10 cellular contexts compared by ENCODE assay signal in genomic region chr2:101330253-101330921, GRCh38. TPM values are rescaled to one million over a fixed set of nuclear protein-coding genes. Genes with fewer than 3 reads are reported as not detected.
DNase-seq lines count a peak whose midpoint lies in the region; ATAC-seq, FAIRE-seq and TF ChIP-seq lines count a peak whose summit lies in the region.
"Had no signal": no experiment of that assay in that cellular context is flagged by ENCODE, and none has a peak within 500 bp of the region (broad histone marks: within the 10 kb centered on the region; RNA-seq: fewer than 3 reads in every experiment).

No MANE protein-coding gene starts in this region.

- in situ Hi-C loops in K562 (cut with MboI) (loop anchor here (10.0 kb wide), 1 partner anchor 296 kb away; no protein-coding TSS in a partner anchor), HepG2 (cut with HindIII; ENCODE audit: extremely low pct_ligation_motif_present, low pct_unique_long_range_greater_than_20kb) (no loop called here)

- TF ChIP-seq CTCF in K562 (IDR thresholded peaks at IDR 0.05 in 2 of 3, conservative IDR thresholded peaks at IDR 0.05 in 1 of 3; ENCODE audit: insufficient read depth in 2 of 3, low read depth in 1 of 3, low read length in 3 of 3) (no peak), HepG2 (CRISPR knock-in tag; IDR thresholded peaks at IDR 0.05) (no peak; the same call in 1 of the 2 replicates)

- TF ChIP-seq RAD21 in K562 (CRISPR knock-in tag; conservative IDR thresholded peaks at IDR 0.05 in 1 of 2, IDR thresholded peaks at IDR 0.05 in 1 of 2) (no peak), HepG2 (CRISPR knock-in tag; IDR thresholded peaks at IDR 0.05) (0 out of 2 replicates have a peak, but pooled peaks have one; percentile 45)

- FAIRE-seq in K562 (lab: Jason Lieb, UNC) (no peak), HepG2 (lab: Jason Lieb, UNC) (peak; percentile 97)

- no peak overlapping the region for H3K4me2 ChIP-seq in K562 (ENCODE audit: insufficient read depth, low read length)
- peak overlapping the region; percentile 91 for H3K4me2 ChIP-seq in HepG2 (ENCODE audit: low read depth, low read length)

- H3K9me3 ChIP-seq in K562 (replicated peaks; ENCODE audit: control insufficient read depth, insufficient read depth, low read depth, low read length) = peaks cover 3% of the 10 kb centered on the region; the same call in 1 of the 2 replicates
- peaks cover 6% of the 10 kb centered on the region for H3K9me3 ChIP-seq in HepG2 (ENCODE audit: low read length)

- H3K9ac ChIP-seq in K562 (ENCODE audit: insufficient read depth in 1 of 2, low read depth in 2 of 2, low read length in 2 of 2) (no peak overlapping the region), HepG2 (ENCODE audit: insufficient read depth, low read depth, low read length) (peak overlapping the region; percentile 77)

- peak; percentile 50 for DNase-seq in SW480 (ENCODE audit: low spot score)
- DNase-seq in K562 (ENCODE audit: extremely low read depth in 1 of 4, low spot score in 3 of 4) = no peak
- peak; percentile 92 for DNase-seq in HepG2 (ENCODE audit: low spot score)
- DNase-seq in substantia nigra (lab: John Stamatoyannopoulos, UW) = peak in 46 of 49 donors; percentile 16 to 88 (median 58)
- DNase-seq: NCI-H1930 had no signal

- H3K9me1 ChIP-seq in K562 (ENCODE audit: control insufficient read depth, insufficient read depth, low read length) = no peaks in the 10 kb centered on the region

- H3K4me1 ChIP-seq in K562 (replicated peaks in 1 of 2; ENCODE audit: control insufficient read depth in 2 of 2, insufficient read depth in 2 of 2, low read length in 2 of 2) (no peaks in the 10 kb centered on the region; a peak in 1 of 5 replicates), HepG2 (ENCODE audit: insufficient read depth, low read length) (peaks cover 75% of the 10 kb centered on the region)

- TF ChIP-seq POLR2A in K562 (conservative IDR thresholded peaks at IDR 0.05) (no peak), HepG2 (IDR thresholded peaks at IDR 0.05; ENCODE audit: insufficient read depth in 1 of 2, low read depth in 2 of 2, low read length in 2 of 2) (peak; percentile 58 to 73)

- TF ChIP-seq EP300 in K562 (IDR thresholded peaks at IDR 0.05; ENCODE audit: low read length) = no peak
- peak in 1 of 2 experiments; percentile 76; a peak in 2 of 4 replicates for TF ChIP-seq EP300 in HepG2 (IDR thresholded peaks at IDR 0.05; ENCODE audit: low read depth in 2 of 2, low read length in 2 of 2)
- TF ChIP-seq EP300 in HepG2 (CRISPR knock-in tag; IDR thresholded peaks at IDR 0.05; ENCODE audit: borderline replicate concordance) = peak; percentile 58; the same call in 1 of the 2 replicates

- BruUV-seq in K562 (replicated peaks; lab: Mats Ljungman, UMichigan) (no TSS peak), HepG2 (replicated peaks; lab: Mats Ljungman, UMichigan) (no TSS peak)

- POLR2A ChIA-PET in K562 (lab: Yijun Ruan, JAX) = interaction anchor here (0.6 kb wide), 1 partner anchor 509 kb away, joined by 3 read pairs; no protein-coding TSS in a partner anchor
- POLR2A ChIA-PET in HepG2 (lab: Yijun Ruan, JAX) = interaction anchor here (0.8 to 2.9 kb wide), 9 partner anchors 10 to 91 kb away, joined by 3 to 37 read pairs (median 4); partner anchors contain the start of genes CNOT11 and RNF149

- no peaks in the 10 kb centered on the region for H3K36me3 ChIP-seq in K562 (ENCODE audit: control insufficient read depth, insufficient read depth, low read length)
- H3K36me3 ChIP-seq in HepG2 (replicated peaks in 1 of 2; ENCODE audit: control insufficient read depth in 1 of 2, insufficient read depth in 2 of 2, low read length in 2 of 2) = no peaks in the 10 kb centered on the region
- H3K36me3 ChIP-seq: cardiac muscle cell had no signal

- H4K20me1 ChIP-seq in K562 (replicated peaks; ENCODE audit: control insufficient read depth, insufficient read depth, low read length) (no peaks in the 10 kb centered on the region), HepG2 (ENCODE audit: insufficient read depth, low read length) (no peaks in the 10 kb centered on the region)

- H3K27me3 ChIP-seq in K562 (ENCODE audit: control insufficient read depth in 2 of 2, insufficient read depth in 2 of 2, low read length in 2 of 2) = peaks cover 11 to 35% of the 10 kb centered on the region in 2 experiments
- H3K27me3 ChIP-seq in HepG2 (ENCODE audit: control insufficient read depth in 1 of 2, insufficient read depth in 2 of 2, low read length in 2 of 2) = no peaks in the 10 kb centered on the region
- H3K27me3 ChIP-seq: cardiac muscle cell had no signal

- H3K27ac ChIP-seq in K562 (ENCODE audit: extremely low read depth, low read depth, low read length) (no peak overlapping the region), HepG2 (ENCODE audit: extremely low read length, insufficient read depth, low read length) (peak overlapping the region; percentile 88), substantia nigra (ENCODE audit: low read depth, low read length, poor library complexity, severe bottlenecking) (peak overlapping the region; percentile 82)
- H3K27ac ChIP-seq: cardiac muscle cell had no signal

- H3K4me3 ChIP-seq in K562 (no peak overlapping the region), HepG2 (replicated peaks in 1 of 3; ENCODE audit: insufficient read depth in 1 of 3, low read depth in 2 of 3, low read length in 3 of 3) (peak overlapping the region; percentile 26 to 64 (median 58))
- H3K4me3 ChIP-seq: cardiac muscle cell had no signal

- intact Hi-C loops in K562 (cut with micrococcal nuclease) (no loop called here), HepG2 (cut with micrococcal nuclease; ENCODE audit: unreplicated experiment) (loop anchor here (2.0 to 5.0 kb wide), 2 partner anchors 22 to 437 kb away; partner anchors contain the start of gene RNF149)

- peak; percentile 57; the same call in 2 of the 3 replicates for ATAC-seq in K562
- ATAC-seq in HepG2 = peak; percentile 99
- ATAC-seq in HG03432 (IDR thresholded peaks at IDR 0.05; ENCODE audit: unreplicated experiment) = no peak
- ATAC-seq in HG03135 (IDR thresholded peaks at IDR 0.05; ENCODE audit: unreplicated experiment) = no peak
- ATAC-seq in HG03159 (IDR thresholded peaks at IDR 0.05; ENCODE audit: unreplicated experiment) = no peak
- no peak for ATAC-seq in GM21367 (IDR thresholded peaks at IDR 0.05; ENCODE audit: unreplicated experiment)

- WGBS in K562 (ENCODE audit: insufficient coverage, low coverage, missing lambda C conversion rate) = 5% methylated on average over 10 of the region's 12 CpGs
- 13% methylated on average over 12 of the region's 12 CpGs for WGBS in HepG2 (ENCODE audit: low lambda C conversion rate)

- no peaks in the 10 kb centered on the region for H3K79me2 ChIP-seq in K562 (ENCODE audit: control insufficient read depth, insufficient read depth, low read length)
- H3K79me2 ChIP-seq in HepG2 (ENCODE audit: insufficient read depth, low read length) = no peaks in the 10 kb centered on the region

- CTCF ChIA-PET in K562 (lab: Yijun Ruan, JAX; ENCODE audit: low intra/inter-chr PET ratio) (no interaction called here), HepG2 (lab: Yijun Ruan, JAX; ENCODE audit: low intra/inter-chr PET ratio, low total read pairs) (interaction anchor here (0.7 kb wide), 1 partner anchor 25 kb away, joined by 3 read pairs; no protein-coding TSS in a partner anchor)

- H2AFZ ChIP-seq in K562 (ENCODE audit: low read depth, low read length) (no peak overlapping the region), HepG2 (ENCODE audit: low read length) (peak overlapping the region; percentile 92)

RNA-seq across cellular contexts. Expression of gene RNF149, which starts 21.9 kb away (rescaled TPM):
- total RNA-seq in K562 (2011; cell fraction: chromatin; rRNA removed; ENCODE audit: low replicate concordance) = 82.0 and 197 TPM in 2 replicates
- 55.7 and 63.3 TPM in 2 replicates for total RNA-seq in K562 (2011; cell fraction: nucleolus; rRNA removed)
- 101 and 175 TPM in 2 replicates for total RNA-seq in K562 (2011; cell fraction: nucleoplasm; rRNA removed)
- 24.1 and 25.3 TPM in 2 replicates for total RNA-seq in K562 (2014; rRNA removed)
- total RNA-seq in K562 (2014; rRNA removed; fragmentation: Illumina TruSeq; extraction: Trizol) = 31.5 and 36.1 TPM in 2 replicates
- 23.3 and 28.3 TPM in 2 replicates for total RNA-seq in K562 (2015; rRNA removed; fragmentation: Illumina TruSeq; extraction: Trizol)
- 21.8 and 22.8 TPM in 2 replicates for total RNA-seq in K562 (2021)
- polyA plus RNA-seq in K562 (2011; rRNA removed) = 27.2 and 28.4 TPM in 2 replicates
- polyA plus RNA-seq in K562 (2011; cell fraction: cytosol; rRNA removed) = 8.5 and 12.5 TPM in 2 replicates
- polyA plus RNA-seq in K562 (2011; cell fraction: nucleus; rRNA removed) = 34.9 and 38.9 TPM in 2 replicates
- 12.4 and 17.9 TPM in 2 replicates for polyA plus RNA-seq in K562 (2012)
- polyA plus RNA-seq in K562 (2014; fragmentation: Illumina TruSeq; extraction: Trizol) = 17.7 and 21.3 TPM in 2 replicates
- polyA plus RNA-seq in K562 (2014; fragmentation: Nextera tagmentation; extraction: Ambion mirVana) = 1 to 10 TPM; 9.0 to 9.5 TPM
- polyA plus RNA-seq in K562 (2014; rRNA removed) = 21.0 and 23.3 TPM in 2 replicates
- polyA minus RNA-seq in K562 (2011; rRNA and poly(A)+ RNA removed) = 31.2 and 33.4 TPM in 2 replicates
- 11.4 and 13.9 TPM in 2 replicates for polyA minus RNA-seq in K562 (2011; cell fraction: cytosol; rRNA and poly(A)+ RNA removed)
- 25.7 and 42.1 TPM in 2 replicates for polyA minus RNA-seq in K562 (2011; cell fraction: nucleus; rRNA and poly(A)+ RNA removed)
- total RNA-seq in HepG2 (2016; rRNA removed; fragmentation: Illumina TruSeq; extraction: Trizol) = 45.7 and 109 TPM in 2 replicates
- total RNA-seq in HepG2 (2016; cell fraction: cytosol; rRNA removed; fragmentation: Illumina TruSeq; extraction: Trizol; ENCODE audit: low read depth) = 31.6 and 37.7 TPM in 2 replicates
- 40.9 and 111 TPM in 2 replicates for total RNA-seq in HepG2 (2016; cell fraction: insoluble cytoplasmic fraction; rRNA removed; fragmentation: Illumina TruSeq; extraction: Trizol)
- total RNA-seq in HepG2 (2016; cell fraction: membrane; rRNA removed; fragmentation: Illumina TruSeq; extraction: Trizol) = 40.3 and 50.9 TPM in 2 replicates
- total RNA-seq in HepG2 (2016; cell fraction: nucleus; rRNA removed; fragmentation: Illumina TruSeq; extraction: Trizol) = 138 and 175 TPM in 2 replicates
- polyA plus RNA-seq in HepG2 (2011; rRNA removed) = 87.2 and 87.6 TPM in 2 replicates
- 33.2 and 46.3 TPM in 2 replicates for polyA plus RNA-seq in HepG2 (2011; cell fraction: cytosol; rRNA removed)
- 67.6 and 82.1 TPM in 2 replicates for polyA plus RNA-seq in HepG2 (2011; cell fraction: nucleus; rRNA removed)
- polyA plus RNA-seq in HepG2 (2012) = 91.6 and 103 TPM in 2 replicates
- polyA plus RNA-seq in HepG2 (2016; cell fraction: cytosol; fragmentation: Illumina TruSeq; extraction: Trizol; ENCODE audit: low read depth) = 12.2 and 15.7 TPM in 2 replicates
- polyA plus RNA-seq in HepG2 (2016; cell fraction: insoluble cytoplasmic fraction; fragmentation: Illumina TruSeq; extraction: Trizol; ENCODE audit: low read depth) = 37.5 and 38.4 TPM in 2 replicates
- 22.7 and 27.3 TPM in 2 replicates for polyA plus RNA-seq in HepG2 (2016; cell fraction: membrane; fragmentation: Illumina TruSeq; extraction: Trizol; ENCODE audit: low read depth)
- 273 and 274 TPM in 2 replicates for polyA plus RNA-seq in HepG2 (2016; cell fraction: nucleus; fragmentation: Illumina TruSeq; extraction: Trizol; ENCODE audit: insufficient read depth, low read depth)
- polyA minus RNA-seq in HepG2 (2011; rRNA and poly(A)+ RNA removed; ENCODE audit: low replicate concordance) = 41.3 and 47.7 TPM in 2 replicates
- 41.9 and 57.0 TPM in 2 replicates for polyA minus RNA-seq in HepG2 (2011; cell fraction: cytosol; rRNA and poly(A)+ RNA removed)
- polyA minus RNA-seq in HepG2 (2011; cell fraction: nucleus; rRNA and poly(A)+ RNA removed) = 147 and 171 TPM in 2 replicates

RNA-seq across cellular contexts. Expression of gene CREG2, which starts 56.9 kb away (rescaled TPM):
- not detected in 2 replicates for total RNA-seq in K562 (2011; cell fraction: chromatin; rRNA removed; ENCODE audit: low replicate concordance)
- not detected in 2 replicates for total RNA-seq in K562 (2011; cell fraction: nucleolus; rRNA removed)
- total RNA-seq in K562 (2011; cell fraction: nucleoplasm; rRNA removed) = not detected in 2 replicates
- total RNA-seq in K562 (2014; rRNA removed) = not detected in 2 replicates
- not detected in 2 replicates for total RNA-seq in K562 (2014; rRNA removed; fragmentation: Illumina TruSeq; extraction: Trizol)
- not detected in 2 replicates for total RNA-seq in K562 (2015; rRNA removed; fragmentation: Illumina TruSeq; extraction: Trizol)
- total RNA-seq in K562 (2021) = not detected in 2 replicates
- polyA plus RNA-seq in K562 (2011; rRNA removed) = not detected in 2 replicates
- not detected in 2 replicates for polyA plus RNA-seq in K562 (2011; cell fraction: cytosol; rRNA removed)
- polyA plus RNA-seq in K562 (2011; cell fraction: nucleus; rRNA removed) = not detected in 2 replicates
- polyA plus RNA-seq in K562 (2012) = not detected in 2 replicates
- polyA plus RNA-seq in K562 (2014; fragmentation: Illumina TruSeq; extraction: Trizol) = not detected in 2 replicates
- polyA plus RNA-seq in K562 (2014; fragmentation: Nextera tagmentation; extraction: Ambion mirVana) = not detected
- not detected in 2 replicates for polyA plus RNA-seq in K562 (2014; rRNA removed)
- polyA minus RNA-seq in K562 (2011; rRNA and poly(A)+ RNA removed) = not detected in 2 replicates
- not detected in 2 replicates for polyA minus RNA-seq in K562 (2011; cell fraction: cytosol; rRNA and poly(A)+ RNA removed)
- polyA minus RNA-seq in K562 (2011; cell fraction: nucleus; rRNA and poly(A)+ RNA removed) = 0.13 TPM in 1 of 2 replicates, not detected in the other
- total RNA-seq in HepG2 (2016; rRNA removed; fragmentation: Illumina TruSeq; extraction: Trizol) = 0.18 TPM in 1 of 2 replicates, not detected in the other
- total RNA-seq in HepG2 (2016; cell fraction: cytosol; rRNA removed; fragmentation: Illumina TruSeq; extraction: Trizol; ENCODE audit: low read depth) = not detected in 2 replicates
- 0.13 TPM in 1 of 2 replicates, not detected in the other for total RNA-seq in HepG2 (2016; cell fraction: insoluble cytoplasmic fraction; rRNA removed; fragmentation: Illumina TruSeq; extraction: Trizol)
- total RNA-seq in HepG2 (2016; cell fraction: membrane; rRNA removed; fragmentation: Illumina TruSeq; extraction: Trizol) = 0.28 TPM in 1 of 2 replicates, not detected in the other
- not detected in 2 replicates for total RNA-seq in HepG2 (2016; cell fraction: nucleus; rRNA removed; fragmentation: Illumina TruSeq; extraction: Trizol)
- 0.20 and 0.26 TPM in 2 replicates for polyA plus RNA-seq in HepG2 (2011; rRNA removed)
- polyA plus RNA-seq in HepG2 (2011; cell fraction: cytosol; rRNA removed) = 0.43 and 0.49 TPM in 2 replicates
- polyA plus RNA-seq in HepG2 (2011; cell fraction: nucleus; rRNA removed) = 0.14 and 0.26 TPM in 2 replicates
- 0.08 and 0.29 TPM in 2 replicates for polyA plus RNA-seq in HepG2 (2012)
- 0.20 TPM in 1 of 2 replicates, not detected in the other for polyA plus RNA-seq in HepG2 (2016; cell fraction: cytosol; fragmentation: Illumina TruSeq; extraction: Trizol; ENCODE audit: low read depth)
- not detected in 2 replicates for polyA plus RNA-seq in HepG2 (2016; cell fraction: insoluble cytoplasmic fraction; fragmentation: Illumina TruSeq; extraction: Trizol; ENCODE audit: low read depth)
- polyA plus RNA-seq in HepG2 (2016; cell fraction: membrane; fragmentation: Illumina TruSeq; extraction: Trizol; ENCODE audit: low read depth) = 0.47 TPM in 1 of 2 replicates, not detected in the other
- polyA plus RNA-seq in HepG2 (2016; cell fraction: nucleus; fragmentation: Illumina TruSeq; extraction: Trizol; ENCODE audit: insufficient read depth, low read depth) = not detected in 2 replicates
- 40.8 TPM in 1 of 2 replicates, not detected in the other for polyA minus RNA-seq in HepG2 (2011; rRNA and poly(A)+ RNA removed; ENCODE audit: low replicate concordance)
- polyA minus RNA-seq in HepG2 (2011; cell fraction: cytosol; rRNA and poly(A)+ RNA removed) = 0.99 TPM in 1 of 2 replicates, not detected in the other
- not detected in 2 replicates for polyA minus RNA-seq in HepG2 (2011; cell fraction: nucleus; rRNA and poly(A)+ RNA removed)

Comparison
In these comparisons a context has a peak if more than half of its experiments do, and no peak if none do; other contexts are left out.
1. DNase-seq: peak in SW480 (single experiment), HepG2 (single experiment) and substantia nigra (46 of 49); none in K562 (0 of 4).
2. ATAC-seq: peak in K562 (single experiment) and HepG2 (single experiment); none in HG03432 (single experiment), HG03135 (single experiment), HG03159 (single experiment) and GM21367 (single experiment).